ENCODE assay signal across 18 cellular contexts in the genomic region with DNA sequence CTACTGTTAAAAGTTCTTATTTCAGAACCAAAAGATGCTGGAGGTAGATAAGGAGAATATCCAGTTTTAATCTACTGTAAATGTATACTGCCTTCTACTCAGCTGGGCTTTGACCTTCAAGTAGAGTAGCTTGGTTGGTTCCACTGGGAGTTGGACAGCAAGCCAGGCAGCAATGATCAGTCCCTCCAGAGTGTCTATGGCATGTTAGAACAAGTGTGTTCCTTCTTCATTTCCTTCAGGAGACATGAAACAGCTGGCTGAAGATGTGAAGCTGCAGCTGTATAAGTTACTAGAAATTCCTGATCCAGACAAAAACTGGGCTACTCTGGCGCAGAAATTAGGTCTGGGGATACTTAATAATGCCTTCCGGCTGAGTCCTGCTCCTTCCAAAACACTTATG.
DNase-seq lines count a peak whose midpoint lies in the region; ATAC-seq, FAIRE-seq and TF ChIP-seq lines count a peak whose summit lies in the region.
"Had no signal": no experiment of that assay in that cellular context is flagged by ENCODE, and none has a peak within 500 bp of the region (broad histone marks: within the 10 kb centered on the region; RNA-seq: fewer than 3 reads in every experiment).

No MANE protein-coding gene starts in this region.

- TF ChIP-seq EP300 in suprapubic skin (IDR thresholded peaks at IDR 0.05) (no peak), HepG2 (IDR thresholded peaks at IDR 0.05; ENCODE audit: low read depth in 2 of 2, low read length in 2 of 2) (no peak), HepG2 (CRISPR knock-in tag; IDR thresholded peaks at IDR 0.05; ENCODE audit: borderline replicate concordance) (no peak)

- no peaks in the 10 kb centered on the region for H3K9me3 Mint-ChIP-seq in activated CD4-positive, alpha-beta T cell treated with anti-CD3 and anti-CD28 coated beads for 36 hours (ENCODE audit: low read depth)
- H3K9me3 Mint-ChIP-seq in activated CD4-positive, alpha-beta memory T cell treated with anti-CD3 and anti-CD28 coated beads, Interleukin-2, amount 10 ng/mL, durations not matched to agents 7 days and 5 days, result no peaks in the 10 kb centered on the region
- H3K9me3 Mint-ChIP-seq: nephron progenitor cell had no signal

- CTCF ChIA-PET in activated CD4-positive, alpha-beta T cell treated with anti-CD3 and anti-CD28 coated beads for 36 hours (lab: Charles Lee), result interaction anchor here (0.8 to 1.2 kb wide), 4 partner anchors 9 to 395 kb away, joined by 3 to 5 read pairs (median 4); no protein-coding TSS in a partner anchor
- CTCF ChIA-PET in activated CD4-positive, alpha-beta memory T cell treated with anti-CD3 and anti-CD28 coated beads, Interleukin-2, amount 10 ng/mL, durations not matched to agents 7 days and 5 days (lab: Charles Lee), result interaction anchor here (0.7 to 2.1 kb wide), 13 partner anchors 9 to 479 kb away, joined by 3 to 8 read pairs (median 5); a partner anchor contains a TSS
- CTCF ChIA-PET in HepG2 (lab: Yijun Ruan, JAX; ENCODE audit: low intra/inter-chr PET ratio, low total read pairs), result no interaction called here
- CTCF ChIA-PET in GM10248 (lab: Yijun Ruan, JAX), result interaction anchor here (0.7 to 4.0 kb wide), 9 partner anchors 8 to 480 kb away, joined by 3 to 24 read pairs (median 3); no protein-coding TSS in a partner anchor

- H3K4me1 Mint-ChIP-seq in activated CD4-positive, alpha-beta T cell treated with anti-CD3 and anti-CD28 coated beads for 36 hours, result peaks cover 82% of the 10 kb centered on the region
- H3K4me1 Mint-ChIP-seq in activated CD4-positive, alpha-beta memory T cell treated with anti-CD3 and anti-CD28 coated beads, Interleukin-2, amount 10 ng/mL, durations not matched to agents 7 days and 5 days, result peaks cover 90% of the 10 kb centered on the region

- H3K27me3 ChIP-seq in esophagus squamous epithelium, result no peaks in the 10 kb centered on the region
- no peaks in the 10 kb centered on the region for H3K27me3 ChIP-seq in suprapubic skin
- H3K27me3 ChIP-seq in HepG2 (ENCODE audit: control insufficient read depth in 1 of 2, insufficient read depth in 2 of 2, low read length in 2 of 2), result no peaks in the 10 kb centered on the region
- H3K27me3 ChIP-seq: gastroesophageal sphincter, MG63 had no signal

- intact Hi-C loops in activated CD4-positive, alpha-beta T cell treated with anti-CD3 and anti-CD28 coated beads for 36 hours (cut with DNase I, micrococcal nuclease), result loop anchor here (1.0 to 5.0 kb wide), 3 partner anchors 13 to 109 kb away; no protein-coding TSS in a partner anchor
- intact Hi-C loops in esophagus squamous epithelium (cut with DNase I), result no loop called here
- intact Hi-C loops in HepG2 (cut with micrococcal nuclease; ENCODE audit: unreplicated experiment), result no loop called here

- POLR2A ChIA-PET in activated CD4-positive, alpha-beta T cell treated with anti-CD3 and anti-CD28 coated beads for 36 hours (lab: Charles Lee), result interaction anchor here (0.6 to 1.5 kb wide), 4 partner anchors 9 to 27 kb away, joined by 3 to 11 read pairs (median 8); no protein-coding TSS in a partner anchor
- POLR2A ChIA-PET in activated CD4-positive, alpha-beta memory T cell treated with anti-CD3 and anti-CD28 coated beads, Interleukin-2, amount 10 ng/mL, durations not matched to agents 7 days and 5 days (lab: Charles Lee), result interaction anchor here (0.7 to 7.0 kb wide), 14 partner anchors 10 to 267 kb away, joined by 3 to 73 read pairs (median 12); a partner anchor contains a TSS
- POLR2A ChIA-PET in HepG2 (lab: Yijun Ruan, JAX) (interaction anchor here (0.7 kb wide), 1 partner anchor 9 kb away, joined by 3 read pairs; no protein-coding TSS in a partner anchor), GM10248 (lab: Yijun Ruan, JAX) (no interaction called here)

- no peak overlapping the region for H3K9ac ChIP-seq in HepG2 (ENCODE audit: insufficient read depth, low read depth, low read length)

- H3K9me3 ChIP-seq in esophagus squamous epithelium, result no peaks in the 10 kb centered on the region
- H3K9me3 ChIP-seq in suprapubic skin, result no peaks in the 10 kb centered on the region
- H3K9me3 ChIP-seq in HepG2 (ENCODE audit: low read length), result no peaks in the 10 kb centered on the region
- H3K9me3 ChIP-seq: gastroesophageal sphincter, HAP-1, MG63 had no signal

- no peak overlapping the region for H2AFZ ChIP-seq in HepG2 (ENCODE audit: low read length)

- peak overlapping the region; percentile 95 for H3K27ac Mint-ChIP-seq in activated CD4-positive, alpha-beta T cell treated with anti-CD3 and anti-CD28 coated beads for 36 hours
- H3K27ac Mint-ChIP-seq in activated CD4-positive, alpha-beta memory T cell treated with anti-CD3 and anti-CD28 coated beads, Interleukin-2, amount 10 ng/mL, durations not matched to agents 7 days and 5 days, result peak overlapping the region; percentile 91
- H3K27ac Mint-ChIP-seq: nephron progenitor cell had no signal

- no TSS peak for BruUV-seq in HepG2 (replicated peaks; lab: Mats Ljungman, UMichigan)

- peaks cover 0 to 25% (median 6%) of the 10 kb centered on the region in 3 donors for H3K4me1 ChIP-seq in esophagus squamous epithelium
- H3K4me1 ChIP-seq in suprapubic skin, result peaks cover 17% of the 10 kb centered on the region
- no peaks in the 10 kb centered on the region for H3K4me1 ChIP-seq in HepG2 (ENCODE audit: insufficient read depth, low read length)
- H3K4me1 ChIP-seq: gastroesophageal sphincter, HAP-1 had no signal

- peaks cover 89% of the 10 kb centered on the region for H3K36me3 Mint-ChIP-seq in activated CD4-positive, alpha-beta T cell treated with anti-CD3 and anti-CD28 coated beads for 36 hours (ENCODE audit: low read depth)
- peaks cover 92% of the 10 kb centered on the region for H3K36me3 Mint-ChIP-seq in activated CD4-positive, alpha-beta memory T cell treated with anti-CD3 and anti-CD28 coated beads, Interleukin-2, amount 10 ng/mL, durations not matched to agents 7 days and 5 days (ENCODE audit: low read depth)

- in situ Hi-C loops in HepG2 (cut with HindIII; ENCODE audit: extremely low pct_ligation_motif_present, low pct_unique_long_range_greater_than_20kb), result loop anchor here (10.0 kb wide), 1 partner anchor 167 kb away; no protein-coding TSS in a partner anchor

- H3K4me3 ChIP-seq in esophagus squamous epithelium, result no peak overlapping the region
- H3K4me3 ChIP-seq in suprapubic skin, result no peak overlapping the region
- no peak overlapping the region for H3K4me3 ChIP-seq in HepG2 (replicated peaks in 1 of 3; ENCODE audit: insufficient read depth in 1 of 3, low read depth in 2 of 3, low read length in 3 of 3)
- H3K4me3 ChIP-seq: gastroesophageal sphincter, HAP-1, MG63 had no signal

- no peak for TF ChIP-seq CTCF in esophagus squamous epithelium (IDR thresholded peaks at IDR 0.05)
- no peak for TF ChIP-seq CTCF in suprapubic skin (IDR thresholded peaks at IDR 0.05)
- no peak for TF ChIP-seq CTCF in HepG2 (CRISPR knock-in tag; IDR thresholded peaks at IDR 0.05)
- no peak for TF ChIP-seq CTCF in GM10248 (IDR thresholded peaks at IDR 0.05; ENCODE audit: control extremely low read depth, extremely low read depth, low read depth, missing control alignments)

- H3K4me3 Mint-ChIP-seq in activated CD4-positive, alpha-beta T cell treated with anti-CD3 and anti-CD28 coated beads for 36 hours, result no peak overlapping the region
- peak overlapping the region; percentile 84 for H3K4me3 Mint-ChIP-seq in activated CD4-positive, alpha-beta memory T cell treated with anti-CD3 and anti-CD28 coated beads, Interleukin-2, amount 10 ng/mL, durations not matched to agents 7 days and 5 days
- H3K4me3 Mint-ChIP-seq: nephron progenitor cell had no signal

- no peaks in the 10 kb centered on the region for H4K20me1 ChIP-seq in HepG2 (ENCODE audit: insufficient read depth, low read length)

- no peaks in the 10 kb centered on the region for H3K79me2 ChIP-seq in HepG2 (ENCODE audit: insufficient read depth, low read length)

- 28 to 42% methylated on average over 2 of the region's 2 CpGs for WGBS in esophagus squamous epithelium, 2 donors
- WGBS in suprapubic skin, result 55% methylated on average over 2 of the region's 2 CpGs
- 100% methylated on average over 2 of the region's 2 CpGs for WGBS in HepG2 (ENCODE audit: low lambda C conversion rate)

- H3K4me2 ChIP-seq in HepG2 (ENCODE audit: low read depth, low read length), result no peak overlapping the region

- FAIRE-seq in HepG2 (lab: Jason Lieb, UNC), result no peak
- FAIRE-seq: A204.1 had no signal

- no peak for TF ChIP-seq RAD21 in HepG2 (CRISPR knock-in tag; IDR thresholded peaks at IDR 0.05)

- TF ChIP-seq POLR2A in esophagus squamous epithelium (IDR thresholded peaks at IDR 0.05) (no peak), suprapubic skin (IDR thresholded peaks at IDR 0.05) (no peak), HepG2 (IDR thresholded peaks at IDR 0.05; ENCODE audit: insufficient read depth in 1 of 2, low read depth in 2 of 2, low read length in 2 of 2) (no peak)

- H3K27ac ChIP-seq in esophagus squamous epithelium (peak overlapping the region; percentile 52 to 83 (median 76)), suprapubic skin (peak overlapping the region; percentile 67), HepG2 (ENCODE audit: extremely low read length, insufficient read depth, low read length) (no peak overlapping the region)
- H3K27ac ChIP-seq: gastroesophageal sphincter had no signal

- H3K27me3 Mint-ChIP-seq in activated CD4-positive, alpha-beta T cell treated with anti-CD3 and anti-CD28 coated beads for 36 hours, result no peaks in the 10 kb centered on the region
- H3K27me3 Mint-ChIP-seq in activated CD4-positive, alpha-beta memory T cell treated with anti-CD3 and anti-CD28 coated beads, Interleukin-2, amount 10 ng/mL, durations not matched to agents 7 days and 5 days, result no peaks in the 10 kb centered on the region

- H3K36me3 ChIP-seq in esophagus squamous epithelium, result peaks cover 17 to 100% (median 28%) of the 10 kb centered on the region in 3 donors
- peaks cover 93% of the 10 kb centered on the region for H3K36me3 ChIP-seq in suprapubic skin
- peaks cover 26 to 74% of the 10 kb centered on the region in 2 experiments for H3K36me3 ChIP-seq in HepG2 (replicated peaks in 1 of 2; ENCODE audit: control insufficient read depth in 1 of 2, insufficient read depth in 2 of 2, low read length in 2 of 2)

- DNase-seq in activated CD4-positive, alpha-beta T cell treated with anti-CD3 and anti-CD28 coated beads for 36 hours, result no peak
- no peak for DNase-seq in activated CD4-positive, alpha-beta T cell treated with anti-CD3 and anti-CD28 coated beads for 48 hours
- no peak for DNase-seq in activated CD4-positive, alpha-beta memory T cell treated with anti-CD3 and anti-CD28 coated beads, Interleukin-2, amount 10 ng/mL, durations not matched to agents 7 days and 5 days
- DNase-seq in esophagus squamous epithelium (lab: John Stamatoyannopoulos, UW), result no peak
- no peak for DNase-seq in suprapubic skin (ENCODE audit: low spot score in 2 of 2)
- no peak for DNase-seq in HepG2 (ENCODE audit: low spot score)
- DNase-seq in occipital lobe (lab: John Stamatoyannopoulos, UW), result no peak
- DNase-seq in GM10248 (ENCODE audit: extremely low spot score), result no peak
- DNase-seq: activated CD4-positive, alpha-beta T cell treated with anti-CD3 and anti-CD28 coated beads for 1 hour; Calu3; MG63; nephron progenitor cell; substantia nigra had no signal

- ATAC-seq in activated CD4-positive, alpha-beta T cell treated with anti-CD3 and anti-CD28 coated beads for 36 hours, result no peak
- ATAC-seq in HepG2, result no peak
- ATAC-seq: gastroesophageal sphincter, sciatic nerve, SK-N-SH treated with all-trans-retinoic acid at 6 μM for 48 hours had no signal

TF ChIP-seq in HepG2, 621 proteins besides CTCF, POLR2A, EP300 and RAD21 (continues in another document):
- TF ChIP-seq MBNL3 (CRISPR knock-in tag; conservative IDR thresholded peaks at IDR 0.05), result no peak

Comparison
In these comparisons a context has a peak if more than half of its experiments do, and no peak if none do; other contexts are left out.
1. intact Hi-C loops: an anchor here in activated CD4-positive, alpha-beta T cell treated with anti-CD3 and anti-CD28 coated beads for 36 hours (1.0 to 5.0 kb wide); none called in esophagus squamous epithelium and HepG2.